Comparison of ENCODE assay signal across 26 cellular contexts in the genomic region with DNA sequence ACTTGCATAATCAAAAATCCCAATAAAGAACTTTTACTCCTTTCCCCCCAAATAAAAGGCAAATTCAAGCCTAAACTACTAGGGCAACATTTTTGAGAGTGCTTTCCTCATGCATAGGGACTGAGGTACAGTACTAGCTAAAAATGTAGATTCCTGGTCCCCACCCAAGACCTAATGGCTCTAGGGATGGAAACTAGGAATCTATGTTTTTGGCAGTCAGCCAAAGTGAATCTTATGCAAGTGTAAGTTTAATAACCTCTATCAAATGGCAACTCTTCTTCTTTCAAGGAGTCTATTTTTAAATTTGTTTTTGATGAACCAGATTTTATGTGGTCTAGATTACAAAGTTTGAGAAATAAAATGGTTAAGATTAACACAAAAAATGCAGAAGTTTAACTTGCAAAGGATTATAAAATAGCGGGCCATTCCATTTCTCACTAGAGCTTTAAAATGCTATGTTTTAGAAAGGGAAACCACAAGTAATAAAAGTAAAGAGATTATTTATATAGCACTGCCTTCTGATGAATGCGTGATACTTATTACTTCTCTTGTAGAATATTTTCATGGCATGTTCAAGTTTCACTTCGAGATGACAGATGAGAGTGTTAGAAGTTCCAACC.
DNase-seq lines count a peak whose midpoint lies in the region; TF ChIP-seq lines count a peak whose summit lies in the region.
"Had no signal": no experiment of that assay in that cellular context is flagged by ENCODE, and none has a peak within 500 bp of the region (broad histone marks: within the 10 kb centered on the region; RNA-seq: fewer than 3 reads in every experiment).

No MANE protein-coding gene starts in this region.

- no peak for TF ChIP-seq EP300 in tibial nerve (IDR thresholded peaks at IDR 0.05)

- H3K4me3 ChIP-seq in SK-N-MC (peak overlapping the region; percentile 63), osteoblast (ENCODE audit: insufficient read depth, low read length) (no peak overlapping the region), tibial nerve (no peak overlapping the region)
- H3K4me3 ChIP-seq: mucosa of descending colon, upper lobe of right lung had no signal

- H3K9me3 ChIP-seq in SK-N-MC (ENCODE audit: low read depth, low read length) (no peaks in the 10 kb centered on the region), osteoblast (ENCODE audit: low read depth, low read length) (no peaks in the 10 kb centered on the region), tibial nerve (no peaks in the 10 kb centered on the region)
- H3K9me3 ChIP-seq: mucosa of descending colon, upper lobe of right lung had no signal

- no peak overlapping the region for H2AFZ ChIP-seq in osteoblast (ENCODE audit: low read length)

- H3K36me3 ChIP-seq in SK-N-MC (ENCODE audit: insufficient read depth, low read length) (no peaks in the 10 kb centered on the region), osteoblast (ENCODE audit: insufficient read depth, low read length) (no peaks in the 10 kb centered on the region), tibial nerve (no peaks in the 10 kb centered on the region)
- H3K36me3 ChIP-seq: upper lobe of right lung, WERI-Rb-1 had no signal

- H3K9ac ChIP-seq in SK-N-MC (ENCODE audit: insufficient read length): no peak overlapping the region

- H3K79me2 ChIP-seq in osteoblast (ENCODE audit: insufficient read depth, low read length): no peaks in the 10 kb centered on the region

- DNase-seq in DMS53 (lab: John Stamatoyannopoulos, UW) (peak; percentile 9), DMS53 treated with DMSO at 0.1 percent for 48 hours (lab: John Stamatoyannopoulos, UW; ENCODE audit: unreplicated experiment) (no peak), NCI-H1105 (lab: John Stamatoyannopoulos, UW) (peak; percentile 49), SK-N-MC (ENCODE audit: low read depth, low spot score) (peak; percentile 96), osteoblast (ENCODE audit: insufficient read length, low spot score, missing footprints) (peak; percentile 45), NCI-H226 (no peak), tibial nerve (ENCODE audit: low spot score in 2 of 2) (no peak)
- no peak for DNase-seq in activated naive CD4-positive, alpha-beta T cell treated with Interleukin-2 at 50 U/mL for 16 hours
- DNase-seq: 8988T; activated CD4-positive, alpha-beta T cell treated with anti-CD3 and anti-CD28 coated beads for 4 hours; activated CD8-positive, alpha-beta T cell treated with anti-CD3 and anti-CD28 coated beads, Interleukin-2, amount 10 ng/mL, durations not matched to agents 7 days and 5 days; CD4-positive, CD25-positive, alpha-beta regulatory T cell; EL; hypothalamus; left cardiac atrium; mucosa of descending colon; natural killer cell; NCI-H1436; NCI-H2081 treated with DMSO at 0.1 percent for 48 hours; NCI-H510A treated with DMSO at 0.1 percent for 48 hours; nucleus accumbens; SIG-M5; stimulated activated naive B cell treated with anti-CD40 and anti-IgM and Interleukin-4, amounts not matched to agents 10 μg/mL and 1 μg/mL and 100 μg/mL, for 72 hours; substantia nigra; upper lobe of right lung; WERI-Rb-1 had no signal

- no peak for TF ChIP-seq CTCF in osteoblast (IDR thresholded peaks at IDR 0.05; ENCODE audit: extremely low read depth, low read depth, low read length)
- TF ChIP-seq CTCF in tibial nerve (IDR thresholded peaks at IDR 0.05): no peak

- H3K27ac ChIP-seq in SK-N-MC (peak overlapping the region; percentile 55; the same call in 1 of the 2 replicates), osteoblast (ENCODE audit: low read depth, low read length) (no peak overlapping the region), tibial nerve (no peak overlapping the region)
- H3K27ac ChIP-seq: upper lobe of right lung, WERI-Rb-1 had no signal

- H3K4me2 ChIP-seq in osteoblast (ENCODE audit: insufficient read depth, low read length): no peak overlapping the region

- H4K20me1 ChIP-seq in osteoblast (ENCODE audit: insufficient read depth, low read length): no peaks in the 10 kb centered on the region

- H3K27me3 ChIP-seq in osteoblast (ENCODE audit: insufficient read depth, low read length): no peaks in the 10 kb centered on the region
- no peaks in the 10 kb centered on the region for H3K27me3 ChIP-seq in tibial nerve
- H3K27me3 ChIP-seq: upper lobe of right lung had no signal

- no peaks in the 10 kb centered on the region for H3K4me1 ChIP-seq in osteoblast (ENCODE audit: insufficient read depth, low read length)
- no peaks in the 10 kb centered on the region for H3K4me1 ChIP-seq in tibial nerve
- H3K4me1 ChIP-seq: upper lobe of right lung had no signal

- 60 to 68% methylated on average over 3 of the region's 3 CpGs for WGBS in tibial nerve, 2 donors

- no peak for TF ChIP-seq POLR2A in tibial nerve (IDR thresholded peaks at IDR 0.05)

Comparison
In these comparisons a context has a peak if more than half of its experiments do, and no peak if none do; other contexts are left out.
1. DNase-seq: peak in DMS53 (single experiment), NCI-H1105 (single experiment), SK-N-MC (single experiment) and osteoblast (single experiment); none in DMS53 treated with DMSO at 0.1 percent for 48 hours (single experiment), activated naive CD4-positive, alpha-beta T cell treated with Interleukin-2 at 50 U/mL for 16 hours (single experiment), NCI-H226 (single experiment) and tibial nerve (0 of 2).